8 cellular contexts compared by ENCODE assay signal in genomic region chr7:32479574-32480200, GRCh38. TPM values are rescaled to one million over a fixed set of nuclear protein-coding genes. Genes with fewer than 3 reads are reported as not detected.
DNase-seq lines count a peak whose midpoint lies in the region; ATAC-seq, FAIRE-seq and TF ChIP-seq lines count a peak whose summit lies in the region.

No MANE protein-coding gene starts in this region.

- no peak overlapping the region for H2BK5ac ChIP-seq in H1 (ENCODE audit: low read depth, low read length)

- no peak overlapping the region for H3K23ac ChIP-seq in H1 (ENCODE audit: insufficient read length)

- FAIRE-seq in H1 (lab: Jason Lieb, UNC) (peak; percentile 97), pancreas (lab: Jason Lieb, UNC) (no peak)

- no peak overlapping the region for H3K4me3 ChIP-seq in Jurkat, Clone E6-1 (ENCODE audit: low read length)
- H3K4me3 ChIP-seq in OCI-LY3 (ENCODE audit: low read length) (no peak overlapping the region), H1 (ENCODE audit: extremely low read depth in 1 of 4, insufficient read depth in 2 of 4, low read depth in 3 of 4, low read length in 4 of 4) (no peak overlapping the region), pancreas (no peak overlapping the region)

- no peak for DNase-seq in activated CD8-positive, alpha-beta memory T cell treated with anti-CD3 and anti-CD28 coated beads, Interleukin-2, amount 10 ng/mL, durations not matched to agents 7 days and 5 days
- DNase-seq in activated CD8-positive, alpha-beta memory T cell treated with anti-CD3 and anti-CD28 coated beads, Interleukin-2, amount 50 U/mL, for 4 hours = no peak
- DNase-seq in Jurkat, Clone E6-1 (ENCODE audit: low read depth, low spot score) = peak; percentile 49
- peak in 1 of 2 experiments; percentile 55 for DNase-seq in H1 (ENCODE audit: low read depth in 1 of 2, low spot score in 2 of 2)
- no peak for DNase-seq in pancreas
- DNase-seq in T-helper 1 cell = no peak
- DNase-seq in activated T-cell treated with anti-CD3 and anti-CD28 coated beads for 4 hours = no peak

- no peak overlapping the region for H4K5ac ChIP-seq in H1 (ENCODE audit: insufficient read length, low read depth, low read length)

- H3K27ac Mint-ChIP-seq in activated CD8-positive, alpha-beta memory T cell treated with anti-CD3 and anti-CD28 coated beads, Interleukin-2, amount 10 ng/mL, durations not matched to agents 7 days and 5 days = no peak overlapping the region

- H4K8ac ChIP-seq in H1 (ENCODE audit: extremely low read depth, insufficient read depth, low read length) = no peak overlapping the region

- no peak overlapping the region for H2BK12ac ChIP-seq in H1 (ENCODE audit: low read depth, low read length)

- no peak overlapping the region for H3K4ac ChIP-seq in H1 (replicated peaks; ENCODE audit: insufficient read length, low read depth, low read length)

- peak; percentile 39 for ATAC-seq in activated CD8-positive, alpha-beta memory T cell treated with anti-CD3 and anti-CD28 coated beads, Interleukin-2, amount 10 ng/mL, durations not matched to agents 7 days and 5 days
- peak; percentile 42 to 70 (median 64) for ATAC-seq in pancreas

- H4K20me1 ChIP-seq in OCI-LY3 (ENCODE audit: insufficient read depth, low read length) (no peaks in the 10 kb centered on the region), H1 (replicated peaks in 1 of 2; ENCODE audit: control insufficient read depth in 1 of 2, insufficient read depth in 2 of 2, low read length in 2 of 2) (no peaks in the 10 kb centered on the region)

- POLR2A ChIA-PET in H1 (lab: Charles Lee; ENCODE audit: partially characterized antibody) = interaction anchor here (1.3 to 1.4 kb wide), 2 partner anchors 9 to 10 kb away, joined by 3 to 4 read pairs; partner anchors contain the start of gene LSM5

- no peak overlapping the region for H3K14ac ChIP-seq in H1 (ENCODE audit: insufficient read length)

- no peak overlapping the region for H2AFZ ChIP-seq in OCI-LY3 (ENCODE audit: low read depth, low read length)
- H2AFZ ChIP-seq in H1 (ENCODE audit: low read length) = no peak overlapping the region

- no peak overlapping the region for H4K91ac ChIP-seq in H1 (replicated peaks; ENCODE audit: insufficient read length, low read length)

- 52% methylated on average over 2 of the region's 2 CpGs; no CpG with 5 or more reads in 1 of the 2 experiments for WGBS in H1 (ENCODE audit: extremely low coverage in 1 of 2, insufficient coverage in 1 of 2, insufficient read length in 1 of 2, insufficient replicate concordance in 2 of 2, low coverage in 1 of 2, low lambda C conversion rate in 2 of 2, missing lambda C conversion rate in 1 of 2), 2 experiments
- 67 to 83% methylated on average over 2 of the region's 2 CpGs for WGBS in pancreas, 2 donors

- H3K9ac ChIP-seq in OCI-LY3 (ENCODE audit: low read length) (no peak overlapping the region), H1 (replicated peaks in 1 of 4; ENCODE audit: extremely low read depth in 1 of 4, low read depth in 3 of 4, low read length in 3 of 4) (no peak overlapping the region)

- peaks cover 6% of the 10 kb centered on the region for H3K4me1 Mint-ChIP-seq in activated CD8-positive, alpha-beta memory T cell treated with anti-CD3 and anti-CD28 coated beads, Interleukin-2, amount 10 ng/mL, durations not matched to agents 7 days and 5 days

- H3K27me3 Mint-ChIP-seq in activated CD8-positive, alpha-beta memory T cell treated with anti-CD3 and anti-CD28 coated beads, Interleukin-2, amount 10 ng/mL, durations not matched to agents 7 days and 5 days = peaks cover 2% of the 10 kb centered on the region

- no peaks in the 10 kb centered on the region for H3K79me1 ChIP-seq in H1 (ENCODE audit: low read depth, low read length)

- H3K9me3 Mint-ChIP-seq in activated CD8-positive, alpha-beta memory T cell treated with anti-CD3 and anti-CD28 coated beads, Interleukin-2, amount 10 ng/mL, durations not matched to agents 7 days and 5 days (ENCODE audit: low read depth) = no peaks in the 10 kb centered on the region

- H3K18ac ChIP-seq in H1 (ENCODE audit: extremely low read depth, low read length) = no peak overlapping the region

- H3K36me3 ChIP-seq in OCI-LY3 (replicated peaks; ENCODE audit: low read depth, low read length) (no peaks in the 10 kb centered on the region), H1 (ENCODE audit: control insufficient read depth in 2 of 4, insufficient read depth in 4 of 4, low read length in 3 of 4) (no peaks in the 10 kb centered on the region), pancreas (no peaks in the 10 kb centered on the region)

- no peaks in the 10 kb centered on the region for H3K36me3 Mint-ChIP-seq in activated CD8-positive, alpha-beta memory T cell treated with anti-CD3 and anti-CD28 coated beads, Interleukin-2, amount 10 ng/mL, durations not matched to agents 7 days and 5 days

- no peak overlapping the region for H2BK15ac ChIP-seq in H1 (ENCODE audit: low read length)

- H2BK120ac ChIP-seq in H1 (replicated peaks; ENCODE audit: low read depth, low read length) = no peak overlapping the region

- no peak overlapping the region for H2BK20ac ChIP-seq in H1 (ENCODE audit: low read length)

- H3K4me1 ChIP-seq in OCI-LY3 (ENCODE audit: low read length) (no peaks in the 10 kb centered on the region), H1 (replicated peaks in 1 of 4; ENCODE audit: control insufficient read depth in 3 of 4, insufficient read depth in 4 of 4, low read length in 3 of 4) (no peaks in the 10 kb centered on the region), pancreas (peaks cover 4 to 8% (median 7%) of the 10 kb centered on the region in 3 donors)

- TF ChIP-seq CTCF in OCI-LY3 (IDR thresholded peaks at IDR 0.05; ENCODE audit: low read depth, low read length) (peak; percentile 76), H1 (IDR thresholded peaks at IDR 0.05; ENCODE audit: control extremely low read depth in 1 of 3, insufficient read depth in 1 of 3, low read depth in 1 of 3, low read length in 3 of 3) (peak in 2 of 3 experiments; percentile 91; a peak in 3 of 4 replicates), pancreas (IDR thresholded peaks at IDR 0.05) (peak; percentile 29 to 72 (median 58))

- H3K9me3 ChIP-seq in OCI-LY3 (ENCODE audit: insufficient read depth, low read length) (no peaks in the 10 kb centered on the region), H1 (ENCODE audit: insufficient read depth in 2 of 2, low read depth in 1 of 2, low read length in 1 of 2) (no peaks in the 10 kb centered on the region), pancreas (no peaks in the 10 kb centered on the region)

- no peak overlapping the region for H3K4me3 Mint-ChIP-seq in activated CD8-positive, alpha-beta memory T cell treated with anti-CD3 and anti-CD28 coated beads, Interleukin-2, amount 10 ng/mL, durations not matched to agents 7 days and 5 days

- H3K4me2 ChIP-seq in OCI-LY3 (ENCODE audit: low read length) (no peak overlapping the region), H1 (ENCODE audit: insufficient read depth in 1 of 2, low read depth in 2 of 2, low read length in 2 of 2) (no peak overlapping the region)

- H3K27ac ChIP-seq in OCI-LY3 (ENCODE audit: low read length) = no peak overlapping the region
- no peak overlapping the region for H3K27ac ChIP-seq in H1 (ENCODE audit: low read depth, low read length)
- H3K27ac ChIP-seq in pancreas = no peak overlapping the region

- no peak for TF ChIP-seq EP300 in H1 (IDR thresholded peaks at IDR 0.05; ENCODE audit: borderline replicate concordance in 1 of 2, low read depth in 2 of 2, low read length in 2 of 2)

- H3K23me2 ChIP-seq in H1 (ENCODE audit: low read depth, low read length) = no peaks in the 10 kb centered on the region

- H3K27me3 ChIP-seq in OCI-LY3 (ENCODE audit: low read depth, low read length) = no peaks in the 10 kb centered on the region
- no peaks in the 10 kb centered on the region for H3K27me3 ChIP-seq in H1 (replicated peaks in 1 of 4; ENCODE audit: control insufficient read depth in 3 of 4, extremely low read depth in 1 of 4, insufficient read depth in 3 of 4, low read length in 3 of 4)
- H3K27me3 ChIP-seq in pancreas = no peaks in the 10 kb centered on the region

- TF ChIP-seq POLR2A in H1 (IDR thresholded peaks at IDR 0.05; ENCODE audit: control extremely low read depth in 1 of 2, low read depth in 2 of 2, low read length in 2 of 2) = no peak

- no peak overlapping the region for H2AK5ac ChIP-seq in H1 (ENCODE audit: low read depth, low read length)

- intact Hi-C loops in pancreas (cut with DNase I) = loop anchor here in 1 of 3 donors (5.0 kb wide), 1 partner anchor 262 kb away; no protein-coding TSS in a partner anchor

- TF ChIP-seq RAD21 in H1 (IDR thresholded peaks at IDR 0.05 in 1 of 2, conservative IDR thresholded peaks at IDR 0.05 in 1 of 2; ENCODE audit: low read depth in 2 of 2, low read length in 2 of 2) = peak; percentile 98

- H3K56ac ChIP-seq in H1 (replicated peaks; ENCODE audit: insufficient read length, low read depth, low read length) = no peak overlapping the region

- CTCF ChIA-PET in activated CD8-positive, alpha-beta memory T cell treated with anti-CD3 and anti-CD28 coated beads, Interleukin-2, amount 10 ng/mL, durations not matched to agents 7 days and 5 days (lab: Charles Lee) = interaction anchor here (0.6 to 1.7 kb wide), 12 partner anchors 9 to 1345 kb away, joined by 3 to 12 read pairs (median 4); partner anchors contain the start of genes AVL9 and LSM5
- CTCF ChIA-PET in H1 (lab: Charles Lee; ENCODE audit: partially characterized antibody) = interaction anchor here (0.7 to 2.5 kb wide), 42 partner anchors 9 to 1281 kb away, joined by 3 to 25 read pairs (median 4); partner anchors contain the start of gene LSM5

- H3K79me2 ChIP-seq in OCI-LY3 (ENCODE audit: low read length) = no peaks in the 10 kb centered on the region
- H3K79me2 ChIP-seq in H1 (ENCODE audit: control insufficient read depth in 1 of 2, insufficient read depth in 2 of 2, low read length in 2 of 2) = no peaks in the 10 kb centered on the region

RNA-seq across cellular contexts. Expression of gene LSM5, which starts 10.5 kb away (rescaled TPM):
- 10 to 100 TPM; 72.0 to 88.6 TPM for total RNA-seq in activated CD8-positive, alpha-beta memory T cell treated with anti-CD3 and anti-CD28 coated beads, Interleukin-2, amount 10 ng/mL, durations not matched to agents 7 days and 5 days
- polyA plus RNA-seq in Jurkat, Clone E6-1 (2012; ENCODE audit: insufficient read depth, insufficient read length) = 168 TPM
- total RNA-seq in H1 (2021; fragmentation: NEBNext Ultra II Directional; extraction: Animal tissue kit (Norgen Biotek cat#: 25700)) = 97.0 and 103 TPM in 2 replicates
- polyA plus RNA-seq in H1 (2011; rRNA removed) = 26.7 and 58.9 TPM in 2 replicates
- 136 TPM for polyA plus RNA-seq in H1 (2011; cell fraction: cytosol; rRNA removed)
- 7.1 TPM for polyA plus RNA-seq in H1 (2011; cell fraction: nucleus; rRNA removed)
- polyA plus RNA-seq in H1 (2012, experiment 1 of 2) = 48.6 to 101 TPM (median 68.8 TPM) in 4 replicates
- 729 TPM for polyA plus RNA-seq in H1 (2012, experiment 2 of 2)
- polyA plus RNA-seq in H1 (2013, experiment 1 of 2) = 211 TPM
- 214 TPM for polyA plus RNA-seq in H1 (2013, experiment 2 of 2)
- polyA minus RNA-seq in H1 (2011; rRNA and poly(A)+ RNA removed) = 9.0 and 9.6 TPM in 2 replicates
- 6.8 TPM for polyA minus RNA-seq in H1 (2011; cell fraction: cytosol; rRNA and poly(A)+ RNA removed)
- polyA minus RNA-seq in H1 (2011; cell fraction: nucleus; rRNA and poly(A)+ RNA removed) = 18.4 TPM
- 10 to 100 TPM; 14.8 to 26.8 (median 20.1) TPM for total RNA-seq in pancreas
- 10 to 100 TPM; 41.1 to 47.6 TPM for polyA plus RNA-seq in pancreas

RNA-seq across cellular contexts. Expression of gene AVL9, which starts 15.6 kb away (rescaled TPM):
- total RNA-seq in activated CD8-positive, alpha-beta memory T cell treated with anti-CD3 and anti-CD28 coated beads, Interleukin-2, amount 10 ng/mL, durations not matched to agents 7 days and 5 days = 10 to 100 TPM; 36.1 to 42.2 TPM
- 13.1 TPM for polyA plus RNA-seq in Jurkat, Clone E6-1 (2012; ENCODE audit: insufficient read depth, insufficient read length)
- total RNA-seq in H1 (2021; fragmentation: NEBNext Ultra II Directional; extraction: Animal tissue kit (Norgen Biotek cat#: 25700)) = 42.1 and 43.6 TPM in 2 replicates
- polyA plus RNA-seq in H1 (2011; rRNA removed) = 11.6 and 15.5 TPM in 2 replicates
- 13.8 TPM for polyA plus RNA-seq in H1 (2011; cell fraction: cytosol; rRNA removed)
- 18.0 TPM for polyA plus RNA-seq in H1 (2011; cell fraction: nucleus; rRNA removed)
- 14.1 to 29.8 TPM (median 26.3 TPM) in 4 replicates for polyA plus RNA-seq in H1 (2012, experiment 1 of 2)
- 4.3 TPM for polyA plus RNA-seq in H1 (2012, experiment 2 of 2)
- polyA plus RNA-seq in H1 (2013, experiment 1 of 2) = 10.4 TPM
- 12.1 TPM for polyA plus RNA-seq in H1 (2013, experiment 2 of 2)
- polyA minus RNA-seq in H1 (2011; rRNA and poly(A)+ RNA removed) = 43.3 and 59.3 TPM in 2 replicates
- polyA minus RNA-seq in H1 (2011; cell fraction: cytosol; rRNA and poly(A)+ RNA removed) = 14.6 TPM
- 40.9 TPM for polyA minus RNA-seq in H1 (2011; cell fraction: nucleus; rRNA and poly(A)+ RNA removed)
- total RNA-seq in pancreas = 10 to 100 TPM; 16.1 to 23.4 (median 19.0) TPM
- polyA plus RNA-seq in pancreas = 1 to 10 TPM; 4.6 to 6.2 TPM
